In the genomic region with DNA sequence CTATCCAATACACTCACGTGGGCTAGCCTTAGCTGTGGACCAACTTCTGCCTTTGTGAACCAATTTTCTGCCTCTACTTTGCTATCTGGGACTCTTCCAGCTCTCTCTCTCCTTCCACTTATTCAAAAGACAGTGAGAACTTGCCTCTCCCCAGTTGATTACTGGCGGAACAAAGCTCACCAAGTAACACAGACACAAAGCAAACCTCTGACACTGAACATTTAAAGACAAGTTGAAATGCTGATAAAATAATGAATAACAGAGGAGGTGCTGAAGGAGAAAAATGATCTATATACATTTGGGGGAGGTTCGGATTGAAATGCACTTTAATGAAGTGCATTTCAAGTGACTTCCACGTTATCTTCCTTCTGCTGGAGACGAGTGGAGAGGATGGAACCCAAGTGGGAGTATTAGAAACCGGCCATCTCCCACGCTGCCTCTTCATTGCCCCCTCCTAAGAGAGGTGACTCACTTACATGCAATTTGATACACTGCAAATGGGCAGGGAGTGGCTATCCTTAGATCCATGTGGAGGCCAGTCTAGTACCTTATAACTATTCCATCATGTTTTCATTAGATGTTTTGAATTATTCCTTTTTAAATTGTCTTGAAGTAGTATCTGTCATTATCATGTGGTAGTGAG, we compare ENCODE assay signal across 1 cellular context.
TF ChIP-seq lines count a peak whose summit lies in the region.

No MANE protein-coding gene starts in this region.

TF ChIP-seq in HEK293, 187 proteins besides CTCF, POLR2A, EP300 and RAD21 (continued from another document):
- TF ChIP-seq, protein P1, sequence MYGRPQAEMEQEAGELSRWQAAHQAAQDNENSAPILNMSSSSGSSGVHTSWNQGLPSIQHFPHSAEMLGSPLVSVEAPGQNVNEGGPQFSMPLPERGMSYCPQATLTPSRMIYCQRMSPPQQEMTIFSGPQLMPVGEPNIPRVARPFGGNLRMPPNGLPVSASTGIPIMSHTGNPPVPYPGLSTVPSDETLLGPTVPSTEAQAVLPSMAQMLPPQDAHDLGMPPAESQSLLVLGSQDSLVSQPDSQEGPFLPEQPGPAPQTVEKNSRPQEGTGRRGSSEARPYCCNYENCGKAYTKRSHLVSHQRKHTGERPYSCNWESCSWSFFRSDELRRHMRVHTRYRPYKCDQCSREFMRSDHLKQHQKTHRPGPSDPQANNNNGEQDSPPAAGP (tag by site-specific recombination; IDR thresholded peaks at IDR 0.05): 0 out of 2 replicates have a peak, but pooled peaks have one; percentile 24
- TF ChIP-seq ZNF600 (tag by site-specific recombination; IDR thresholded peaks at IDR 0.05) (0 out of 2 replicates have a peak, but pooled peaks have one; percentile 27), KLF1 (tag by site-specific recombination; IDR thresholded peaks at IDR 0.05) (0 out of 2 replicates have a peak, but pooled peaks have one; percentile 26), ZNF776 (tag by site-specific recombination; IDR thresholded peaks at IDR 0.05; ENCODE audit: borderline replicate concordance) (no peak)
